1 cellular context compared by ENCODE assay signal in the genomic region with DNA sequence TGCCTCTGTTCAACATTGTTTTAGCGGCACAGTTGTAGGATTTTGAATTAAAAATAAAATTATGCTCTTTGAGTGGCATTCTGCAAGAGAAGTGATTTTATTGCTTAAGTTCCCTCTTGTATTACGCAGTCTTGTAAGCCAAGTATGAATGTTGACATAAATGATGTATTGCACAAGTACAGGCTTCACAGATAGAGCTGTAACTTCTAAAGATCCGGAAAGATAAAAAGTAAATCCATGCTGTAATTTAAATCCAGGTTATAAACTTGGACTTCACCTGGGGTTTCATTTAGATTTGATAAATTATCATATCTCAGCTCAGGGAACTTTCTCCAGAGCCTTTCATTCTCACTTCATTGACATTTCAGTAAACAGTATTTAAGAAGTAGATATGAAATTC.
TF ChIP-seq lines count a peak whose summit lies in the region.

No MANE protein-coding gene starts in this region.

TF ChIP-seq in H1, 55 proteins besides CTCF, POLR2A, EP300 and RAD21:
- TF ChIP-seq JUN (IDR thresholded peaks at IDR 0.05; ENCODE audit: low read depth, low read length) (no peak), CHD1 (IDR thresholded peaks at IDR 0.05; ENCODE audit: low read depth, low read length) (no peak), GABPA (IDR thresholded peaks at IDR 0.05; ENCODE audit: borderline replicate concordance, insufficient read depth, low read length) (no peak), USF2 (IDR thresholded peaks at IDR 0.05; ENCODE audit: low read length) (no peak), RBBP5 (IDR thresholded peaks at IDR 0.05; ENCODE audit: borderline replicate concordance, low read depth, low read length) (no peak), SRF (IDR thresholded peaks at IDR 0.05; ENCODE audit: low read depth, low read length) (no peak), NRF1 (IDR thresholded peaks at IDR 0.05; ENCODE audit: low read depth, low read length) (no peak), SUZ12 (IDR thresholded peaks at IDR 0.05; ENCODE audit: low read length) (no peak), SIRT6 (IDR thresholded peaks at IDR 0.05; ENCODE audit: low read length) (no peak), TEAD4 (IDR thresholded peaks at IDR 0.05; ENCODE audit: low read depth, low read length) (no peak), ATF3 (IDR thresholded peaks at IDR 0.05; ENCODE audit: insufficient read depth, low read depth, low read length) (no peak), CREB1 (IDR thresholded peaks at IDR 0.05) (no peak), NANOG (IDR thresholded peaks at IDR 0.05; ENCODE audit: insufficient read depth, low read depth, low read length, poor library complexity, severe bottlenecking) (no peak)
